Comparison of ENCODE assay signal across 12 cellular contexts in the genomic region with DNA sequence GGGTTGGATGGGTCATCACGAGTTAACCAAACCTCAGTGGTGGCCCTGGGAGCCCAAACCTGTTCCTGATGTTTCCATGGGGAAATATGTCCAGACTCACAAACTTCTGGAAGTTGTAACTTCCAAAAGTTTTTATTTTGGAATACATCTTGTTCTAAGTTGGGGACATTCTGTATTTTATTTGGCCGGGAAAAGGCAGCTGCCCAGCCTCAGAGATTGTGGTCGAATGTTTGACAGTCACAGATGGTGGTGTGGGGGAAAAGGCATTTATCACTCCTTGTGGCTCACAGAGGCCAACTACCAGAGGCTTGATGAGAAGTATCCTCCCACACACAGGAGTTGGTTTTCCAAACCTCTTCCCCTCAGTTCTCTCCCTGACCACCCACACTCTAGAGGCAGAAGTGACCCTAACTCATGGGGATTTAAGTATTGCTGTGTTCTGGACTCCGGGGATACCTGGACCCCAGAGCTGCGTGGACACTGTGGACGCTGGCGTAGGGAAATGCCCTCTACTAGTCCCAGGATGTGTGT.
A peak's percentile ranks its signal among the peaks of the same experiment; 100 is the strongest.
DNase-seq lines count a peak whose midpoint lies in the region; ATAC-seq and TF ChIP-seq lines count a peak whose summit lies in the region.
"Had no signal": no experiment of that assay in that cellular context is flagged by ENCODE, and none has a peak within 500 bp of the region (broad histone marks: within the 10 kb centered on the region; RNA-seq: fewer than 3 reads in every experiment).

No MANE protein-coding gene starts in this region.

- no peak overlapping the region for H3K27ac ChIP-seq in CD8-positive, alpha-beta T cell (ENCODE audit: low read depth, low read length)
- H3K27ac ChIP-seq in heart right ventricle (peak overlapping the region; percentile 4 to 91 (median 87)), rectal smooth muscle tissue (ENCODE audit: low read depth, low read length) (peak overlapping the region; percentile 97), GM23338 (ENCODE audit: low read depth) (no peak overlapping the region)

- H3K9me2 ChIP-seq in GM23338 (ENCODE audit: insufficient read depth) = 0 out of 2 replicates have a peak, but pooled peaks cover 4% of the 10 kb centered on the region

- in situ Hi-C loops in ACHN (cut with HindIII; ENCODE audit: low pct_ligation_motif_present, low pct_unique_long_range_greater_than_20kb, low sequenced_read_pairs) = no loop called here

- H3K4me3 Mint-ChIP-seq in CD8-positive, alpha-beta T cell = no peak overlapping the region
- no peak overlapping the region for H3K4me3 Mint-ChIP-seq in T-cell
- H3K4me3 Mint-ChIP-seq in GM23338 = no peak overlapping the region

- H3K9me3 Mint-ChIP-seq in CD8-positive, alpha-beta T cell = no peaks in the 10 kb centered on the region
- no peaks in the 10 kb centered on the region for H3K9me3 Mint-ChIP-seq in T-cell
- no peaks in the 10 kb centered on the region; the same call in 2 of the 3 replicates for H3K9me3 Mint-ChIP-seq in GM23338

- 70 to 71% methylated on average over 7 of the region's 7 CpGs for WGBS in heart right ventricle, 2 donors

- no peak for ATAC-seq in CD8-positive, alpha-beta T cell
- ATAC-seq in T-cell (replicated peaks in 1 of 4) = no peak
- ATAC-seq in heart right ventricle = peak in 5 of 8 donors; percentile 6 to 66 (median 24)
- ATAC-seq in GM23338 = no peak
- ATAC-seq: HCT116, T-helper 17 cell had no signal

- no peak overlapping the region for H3K4me2 ChIP-seq in GM23338

- H3K36me3 Mint-ChIP-seq in CD8-positive, alpha-beta T cell = no peaks in the 10 kb centered on the region
- H3K36me3 Mint-ChIP-seq in T-cell = peaks cover 5% of the 10 kb centered on the region
- H3K36me3 Mint-ChIP-seq in GM23338 (ENCODE audit: low read depth) = no peaks in the 10 kb centered on the region; the same call in 2 of the 3 replicates

- no peaks in the 10 kb centered on the region for H3F3A ChIP-seq in GM23338 (replicated peaks; ENCODE audit: low read depth)

- no peaks in the 10 kb centered on the region for H3K79me2 ChIP-seq in GM23338 (replicated peaks; ENCODE audit: insufficient read depth)

- H3K9ac ChIP-seq in rectal smooth muscle tissue (ENCODE audit: low read length) = no peak overlapping the region

- no peaks in the 10 kb centered on the region for H4K20me1 ChIP-seq in GM23338 (replicated peaks; ENCODE audit: insufficient read depth)

- no peak overlapping the region for H2AFZ ChIP-seq in GM23338

- DNase-seq in CD8-positive, alpha-beta T cell = no peak
- DNase-seq in T-cell (no peak), heart right ventricle (no peak), NCI-H1930 (lab: John Stamatoyannopoulos, UW) (no peak), GM23338 (ENCODE audit: low spot score) (no peak), ACHN (no peak), cerebellar nuclear complex (lab: John Stamatoyannopoulos, UW) (no peak)
- DNase-seq: DMS53, NCI-H2227 treated with DMSO at 0.1 percent for 48 hours, T-helper 17 cell had no signal

- intact Hi-C loops in CD8-positive, alpha-beta T cell (cut with DNase I, micrococcal nuclease) = loop anchor here in 1 of 2 experiments (5.0 kb wide), 1 partner anchor 265 kb away; the partner anchor contains the start of gene WDR43
- intact Hi-C loops in heart right ventricle (cut with DNase I) = loop anchor here in 3 of 10 donors (5.0 to 10.0 kb wide), 2 partner anchors 35 to 128 kb away; partner anchors contain the start of gene PPP1CB (in 2 of the 3)

- no peaks in the 10 kb centered on the region for H3K36me3 ChIP-seq in CD8-positive, alpha-beta T cell (ENCODE audit: insufficient read depth, low read length)
- H3K36me3 ChIP-seq in heart right ventricle = peaks cover 0 to 3% (median 0%) of the 10 kb centered on the region in 9 donors
- no peaks in the 10 kb centered on the region for H3K36me3 ChIP-seq in rectal smooth muscle tissue (ENCODE audit: control insufficient read depth, insufficient read depth, low read length)
- H3K36me3 ChIP-seq in GM23338 (ENCODE audit: insufficient read depth) = no peaks in the 10 kb centered on the region

- H3K9me3 ChIP-seq in CD8-positive, alpha-beta T cell (ENCODE audit: low read length) = no peaks in the 10 kb centered on the region
- no peaks in the 10 kb centered on the region for H3K9me3 ChIP-seq in heart right ventricle

- peaks cover 48% of the 10 kb centered on the region for H3K4me1 ChIP-seq in CD8-positive, alpha-beta T cell (ENCODE audit: insufficient read depth, low read length)
- peaks cover 21 to 58% (median 45%) of the 10 kb centered on the region in 9 donors for H3K4me1 ChIP-seq in heart right ventricle
- peaks cover 36% of the 10 kb centered on the region for H3K4me1 ChIP-seq in rectal smooth muscle tissue (ENCODE audit: control insufficient read depth, insufficient read depth, low read length)
- peaks cover 8% of the 10 kb centered on the region for H3K4me1 ChIP-seq in GM23338 (ENCODE audit: insufficient read depth)

- peaks cover 52% of the 10 kb centered on the region for H3K4me1 Mint-ChIP-seq in CD8-positive, alpha-beta T cell (ENCODE audit: low read depth)
- H3K4me1 Mint-ChIP-seq in T-cell (peaks cover 36 to 58% (median 58%) of the 10 kb centered on the region in 3 donors), GM23338 (peaks cover 19% of the 10 kb centered on the region)

- H3K27me3 Mint-ChIP-seq in CD8-positive, alpha-beta T cell (ENCODE audit: low read depth) = no peaks in the 10 kb centered on the region
- H3K27me3 Mint-ChIP-seq in T-cell = no peaks in the 10 kb centered on the region
- H3K27me3 Mint-ChIP-seq in GM23338 (ENCODE audit: insufficient read depth, low read depth, poor library complexity) = peaks cover 8% of the 10 kb centered on the region
- H3K27me3 Mint-ChIP-seq: T-helper 17 cell had no signal

- no peaks in the 10 kb centered on the region for H3K27me3 ChIP-seq in CD8-positive, alpha-beta T cell (ENCODE audit: insufficient read depth, low read length)
- no peaks in the 10 kb centered on the region for H3K27me3 ChIP-seq in heart right ventricle
- H3K27me3 ChIP-seq in rectal smooth muscle tissue (ENCODE audit: control insufficient read depth, insufficient read depth, low read length) = no peaks in the 10 kb centered on the region
- no peaks in the 10 kb centered on the region for H3K27me3 ChIP-seq in GM23338 (ENCODE audit: insufficient read depth)

- H3K27ac Mint-ChIP-seq in CD8-positive, alpha-beta T cell = peak overlapping the region; percentile 45
- peak overlapping the region; percentile 34 to 65 for H3K27ac Mint-ChIP-seq in T-cell
- no peak overlapping the region for H3K27ac Mint-ChIP-seq in GM23338
- H3K27ac Mint-ChIP-seq: T-helper 17 cell had no signal

- POLR2A ChIA-PET in CD8-positive, alpha-beta T cell (lab: Charles Lee) = no interaction called here
- POLR2A ChIA-PET in T-cell (lab: Charles Lee) = interaction anchor here in 1 of 2 donors (0.7 kb wide), 1 partner anchor 11 kb away, joined by 3 read pairs; no protein-coding TSS in a partner anchor

- no peak overlapping the region for H3K4me3 ChIP-seq in CD8-positive, alpha-beta T cell (ENCODE audit: low read depth, low read length)
- H3K4me3 ChIP-seq in heart right ventricle (no peak overlapping the region), rectal smooth muscle tissue (ENCODE audit: low read length) (no peak overlapping the region), GM23338 (no peak overlapping the region)

- TF ChIP-seq CTCF in CD8-positive, alpha-beta T cell (IDR thresholded peaks at IDR 0.05) = no peak
- TF ChIP-seq CTCF in heart right ventricle (IDR thresholded peaks at IDR 0.05) (no peak), GM23338 (conservative IDR thresholded peaks at IDR 0.05; ENCODE audit: low read depth in 2 of 2) (no peak)

- CTCF ChIA-PET in CD8-positive, alpha-beta T cell (lab: Charles Lee) = interaction anchor here (0.7 kb wide), 1 partner anchor 32 kb away, joined by 3 read pairs; no protein-coding TSS in a partner anchor
- CTCF ChIA-PET in T-cell (lab: Charles Lee) = no interaction called here

TF ChIP-seq in GM23338, 12 proteins besides CTCF, POLR2A, EP300 and RAD21 (continues in another document):
- no peak for TF ChIP-seq NANOG (IDR thresholded peaks at IDR 0.05; ENCODE audit: borderline replicate concordance)

Comparison
In these comparisons a context has a peak if more than half of its experiments do, and no peak if none do; other contexts are left out.
1. ATAC-seq: peak in heart right ventricle (5 of 8); none in CD8-positive, alpha-beta T cell (single experiment), T-cell (0 of 4) and GM23338 (single experiment).
2. H3K27ac ChIP-seq: peak in heart right ventricle (10 of 10) and rectal smooth muscle tissue (single experiment); none in CD8-positive, alpha-beta T cell (single experiment) and GM23338 (single experiment).